Comparison of ENCODE assay signal across 17 cellular contexts in the genomic region with DNA sequence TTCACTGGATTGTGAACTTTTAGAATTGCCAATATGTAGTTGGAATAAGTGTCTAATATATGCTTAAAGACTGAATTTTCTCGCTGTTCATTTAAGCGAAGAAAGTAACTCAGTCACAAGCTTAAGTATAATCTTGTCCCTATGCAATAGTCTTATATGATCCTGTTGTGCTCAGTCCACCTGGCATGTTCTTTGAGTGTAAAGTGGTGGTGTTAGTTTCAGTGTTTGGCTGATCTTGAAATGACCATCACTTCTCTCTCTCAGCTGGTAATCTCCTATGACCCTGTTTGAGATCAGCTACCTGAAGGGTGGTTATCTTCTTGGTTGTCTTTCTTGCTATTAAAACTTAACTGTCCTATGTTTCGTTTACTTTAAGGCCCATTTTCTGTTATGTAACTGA.
DNase-seq lines count a peak whose midpoint lies in the region; ATAC-seq, FAIRE-seq and TF ChIP-seq lines count a peak whose summit lies in the region.
"Had no signal": no experiment of that assay in that cellular context is flagged by ENCODE, and none has a peak within 500 bp of the region (broad histone marks: within the 10 kb centered on the region; RNA-seq: fewer than 3 reads in every experiment).

No MANE protein-coding gene starts in this region.

- no peak overlapping the region for H3K9ac ChIP-seq in GM12878 (ENCODE audit: control insufficient read depth, insufficient read depth, low read length)

- H3K4me3 Mint-ChIP-seq in immature natural killer cell = no peak overlapping the region
- H3K4me3 Mint-ChIP-seq: CD4-positive, alpha-beta memory T cell had no signal

- no peaks in the 10 kb centered on the region for H3K79me2 ChIP-seq in GM12878 (ENCODE audit: control insufficient read depth, insufficient read depth, low read length)

- CTCF ChIA-PET in GM12878 (lab: Yijun Ruan, JAX) = interaction anchor here (0.9 kb wide), 1 partner anchor 24 kb away, joined by 3 read pairs; no protein-coding TSS in a partner anchor

- POLR2A ChIA-PET in GM12878 (lab: Charles Lee) = interaction anchor here (0.6 to 0.9 kb wide), 2 partner anchors 13 to 47 kb away, joined by 3 read pairs; no protein-coding TSS in a partner anchor

- intact Hi-C loops in GM12878 (cut with micrococcal nuclease; ENCODE audit: unreplicated experiment) (no loop called here), psoas muscle (cut with DNase I) (no loop called here)

- SMC1A ChIA-PET in GM12878 (lab: Charles Lee; ENCODE audit: uncharacterized antibody, unreplicated experiment) = interaction anchor here (0.5 to 2.9 kb wide), 6 partner anchors 9 to 179 kb away, joined by 3 to 10 read pairs (median 4); no protein-coding TSS in a partner anchor

- DNase-seq in H54 (ENCODE audit: insufficient read length, low spot score) (no peak), GM12878 (ENCODE audit: low read depth, low spot score) (no peak), psoas muscle (no peak), glomerular visceral epithelial cell (ENCODE audit: extremely low spot score) (no peak), immature natural killer cell (no peak)
- DNase-seq: C1 segment of cervical spinal cord; Calu3; CD4-positive, alpha-beta memory T cell; COR-L47; DMS53; DMS79 treated with DMSO at 0.1 percent for 48 hours; GF-D8; GOT3; H7; HCEC 1CT had no signal

- peaks cover 1 to 7% (median 4%) of the 10 kb centered on the region in 3 donors for H3K27me3 Mint-ChIP-seq in immature natural killer cell (ENCODE audit: low read depth in 3 of 3)

- H3K27ac ChIP-seq in GM12878 (ENCODE audit: control insufficient read depth, insufficient read depth) = no peak overlapping the region
- H3K27ac ChIP-seq in psoas muscle = no peak overlapping the region

- RAD21 ChIA-PET in GM12878 (lab: Charles Lee; ENCODE audit: unreplicated experiment) = interaction anchor here (1.3 kb wide), 1 partner anchor 11 kb away, joined by 5 read pairs; no protein-coding TSS in a partner anchor

- H3K27me3 ChIP-seq in GM12878 (replicated peaks in 1 of 2; ENCODE audit: control insufficient read depth in 2 of 2, insufficient read depth in 2 of 2, low read length in 1 of 2) (no peaks in the 10 kb centered on the region), psoas muscle (ENCODE audit: insufficient read depth in 3 of 3, low read length in 2 of 3) (no peaks in the 10 kb centered on the region)

- H3K9me3 Mint-ChIP-seq in immature natural killer cell = peaks cover 0 to 4% (median 0%) of the 10 kb centered on the region in 6 donors

- H3K4me1 ChIP-seq in GM12878 (ENCODE audit: control insufficient read depth, insufficient read depth, low read length) = no peaks in the 10 kb centered on the region
- H3K4me1 ChIP-seq in psoas muscle = peaks cover 16% of the 10 kb centered on the region

- peak; percentile 11 for FAIRE-seq in H54 (lab: Jason Lieb, UNC)
- FAIRE-seq in GM12878 (lab: Jason Lieb, UNC) = no peak
- FAIRE-seq: GM19239 had no signal

- H3K36me3 Mint-ChIP-seq in immature natural killer cell = no peaks in the 10 kb centered on the region
- H3K36me3 Mint-ChIP-seq: CD4-positive, alpha-beta memory T cell had no signal

- no peaks in the 10 kb centered on the region for H3K4me1 Mint-ChIP-seq in immature natural killer cell
- H3K4me1 Mint-ChIP-seq: CD4-positive, alpha-beta memory T cell had no signal

- H2AFZ ChIP-seq in GM12878 (ENCODE audit: control insufficient read depth, low read depth, low read length) = no peak overlapping the region

- no peak overlapping the region for H3K4me2 ChIP-seq in GM12878 (ENCODE audit: control insufficient read depth, insufficient read depth)

- H3K36me3 ChIP-seq in GM12878 (ENCODE audit: control insufficient read depth in 2 of 2, insufficient read depth in 2 of 2, low read length in 1 of 2) (no peaks in the 10 kb centered on the region), psoas muscle (ENCODE audit: insufficient read depth in 1 of 2, low read depth in 1 of 2) (no peaks in the 10 kb centered on the region)

- ATAC-seq in GM12878 (peak; percentile 69), psoas muscle (peak in 3 of 4 donors; percentile 55 to 80 (median 70)), GM21786 (IDR thresholded peaks at IDR 0.05; ENCODE audit: unreplicated experiment) (no peak)

- TF ChIP-seq POLR2A in H54 (IDR thresholded peaks at IDR 0.05; ENCODE audit: low read depth, low read length) (no peak), GM12878 (IDR thresholded peaks at IDR 0.05; ENCODE audit: low read depth, low read length) (no peak)

- in situ Hi-C loops in GM12878 (cut with MboI) = no loop called here

- H3K4me3 ChIP-seq in GM12878 (no peak overlapping the region), psoas muscle (no peak overlapping the region)

- H3K9me3 ChIP-seq in GM12878 (replicated peaks; ENCODE audit: control insufficient read depth, insufficient read depth, low read length) = no peaks in the 10 kb centered on the region
- H3K9me3 ChIP-seq in psoas muscle = no peaks in the 10 kb centered on the region

- WGBS in GM12878 (ENCODE audit: insufficient coverage, insufficient replicate concordance, low lambda C conversion rate, missing lambda C conversion rate) = 69% methylated on average over 3 of the region's 3 CpGs
- WGBS in psoas muscle, 3 donors = 39 to 85% (median 48%) methylated on average over 3 of the region's 3 CpGs

- H4K20me1 ChIP-seq in GM12878 (ENCODE audit: control insufficient read depth, insufficient read depth) = no peaks in the 10 kb centered on the region

- no peak for TF ChIP-seq EP300 in GM12878 (IDR thresholded peaks at IDR 0.05; ENCODE audit: borderline replicate concordance in 1 of 2, control insufficient read depth in 1 of 2, low read depth in 2 of 2, low read length in 2 of 2)

- BruUV-seq in GM12878 (replicated peaks; lab: Mats Ljungman, UMichigan) = no TSS peak

- TF ChIP-seq CTCF in GM12878 (IDR thresholded peaks at IDR 0.05 in 2 of 3, conservative IDR thresholded peaks at IDR 0.05 in 1 of 3; ENCODE audit: control insufficient read depth in 2 of 3, extremely low read depth in 1 of 3, insufficient read depth in 1 of 3, low read depth in 3 of 3, low read length in 3 of 3) = no peak
- TF ChIP-seq CTCF in psoas muscle (IDR thresholded peaks at IDR 0.05) = no peak

- no peak for TF ChIP-seq RAD21 in GM12878 (IDR thresholded peaks at IDR 0.05; ENCODE audit: insufficient read depth, low read depth, low read length)

- H3K27ac Mint-ChIP-seq in immature natural killer cell = no peak overlapping the region
- H3K27ac Mint-ChIP-seq: CD4-positive, alpha-beta memory T cell had no signal

TF ChIP-seq in GM12878, 131 proteins besides CTCF, POLR2A, EP300 and RAD21:
- TF ChIP-seq SMC3 (IDR thresholded peaks at IDR 0.05; ENCODE audit: borderline replicate concordance, low read length) (no peak), CREB1 (IDR thresholded peaks at IDR 0.05; ENCODE audit: low read depth) (no peak), BCL11A (IDR thresholded peaks at IDR 0.05; ENCODE audit: low read depth, low read length) (no peak), RAD51 (IDR thresholded peaks at IDR 0.05) (no peak), TBL1XR1 (IDR thresholded peaks at IDR 0.05; ENCODE audit: low read depth, low read length) (no peak), ETV6 (conservative IDR thresholded peaks at IDR 0.05 in 1 of 2, IDR thresholded peaks at IDR 0.05 in 1 of 2; ENCODE audit: borderline replicate concordance in 1 of 2, low read depth in 1 of 2) (no peak; a peak in 1 of 4 replicates), FOXK2 (IDR thresholded peaks at IDR 0.05) (no peak)
- TF ChIP-seq, protein P1, sequence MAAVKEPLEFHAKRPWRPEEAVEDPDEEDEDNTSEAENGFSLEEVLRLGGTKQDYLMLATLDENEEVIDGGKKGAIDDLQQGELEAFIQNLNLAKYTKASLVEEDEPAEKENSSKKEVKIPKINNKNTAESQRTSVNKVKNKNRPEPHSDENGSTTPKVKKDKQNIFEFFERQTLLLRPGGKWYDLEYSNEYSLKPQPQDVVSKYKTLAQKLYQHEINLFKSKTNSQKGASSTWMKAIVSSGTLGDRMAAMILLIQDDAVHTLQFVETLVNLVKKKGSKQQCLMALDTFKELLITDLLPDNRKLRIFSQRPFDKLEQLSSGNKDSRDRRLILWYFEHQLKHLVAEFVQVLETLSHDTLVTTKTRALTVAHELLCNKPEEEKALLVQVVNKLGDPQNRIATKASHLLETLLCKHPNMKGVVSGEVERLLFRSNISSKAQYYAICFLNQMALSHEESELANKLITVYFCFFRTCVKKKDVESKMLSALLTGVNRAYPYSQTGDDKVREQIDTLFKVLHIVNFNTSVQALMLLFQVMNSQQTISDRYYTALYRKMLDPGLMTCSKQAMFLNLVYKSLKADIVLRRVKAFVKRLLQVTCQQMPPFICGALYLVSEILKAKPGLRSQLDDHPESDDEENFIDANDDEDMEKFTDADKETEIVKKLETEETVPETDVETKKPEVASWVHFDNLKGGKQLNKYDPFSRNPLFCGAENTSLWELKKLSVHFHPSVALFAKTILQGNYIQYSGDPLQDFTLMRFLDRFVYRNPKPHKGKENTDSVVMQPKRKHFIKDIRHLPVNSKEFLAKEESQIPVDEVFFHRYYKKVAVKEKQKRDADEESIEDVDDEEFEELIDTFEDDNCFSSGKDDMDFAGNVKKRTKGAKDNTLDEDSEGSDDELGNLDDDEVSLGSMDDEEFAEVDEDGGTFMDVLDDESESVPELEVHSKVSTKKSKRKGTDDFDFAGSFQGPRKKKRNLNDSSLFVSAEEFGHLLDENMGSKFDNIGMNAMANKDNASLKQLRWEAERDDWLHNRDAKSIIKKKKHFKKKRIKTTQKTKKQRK (IDR thresholded peaks at IDR 0.05; ENCODE audit: low read depth, low read length) = no peak
